Comparison of ENCODE assay signal across 8 cellular contexts in genomic region chr12:12807517-12807903, GRCh38. TPM values are rescaled to one million over a fixed set of nuclear protein-coding genes. Genes with fewer than 3 reads are reported as not detected.
DNase-seq lines count a peak whose midpoint lies in the region; ATAC-seq and TF ChIP-seq lines count a peak whose summit lies in the region.
"Not testable (repeated sequence)": the region's sequence is repeated elsewhere in the genome, so short reads cannot be mapped to it uniquely, and the experiment has no call there.

No MANE protein-coding gene starts in this region.

- WGBS in mammary epithelial cell (ENCODE audit: low coverage, missing lambda C conversion rate), result 95% methylated on average over 2 of the region's 3 CpGs
- WGBS in heart left ventricle, 4 donors, result 71 to 78% (median 74%) methylated on average over 3 of the region's 3 CpGs
- WGBS in spleen, 5 donors, result 69 to 85% (median 75%) methylated on average over 3 of the region's 3 CpGs

- H3K4me1 ChIP-seq in mammary epithelial cell (ENCODE audit: insufficient read depth, low read length) (peaks cover 34% of the 10 kb centered on the region), heart left ventricle (peaks cover 0 to 50% (median 29%) of the 10 kb centered on the region in 12 donors), mucosa of rectum (ENCODE audit: control insufficient read depth in 2 of 2, insufficient read depth in 2 of 2, low read length in 2 of 2) (peaks cover 12 to 20% of the 10 kb centered on the region in 2 donors), spleen (peaks cover 14 to 59% (median 44%) of the 10 kb centered on the region in 6 donors), upper lobe of right lung (peaks cover 39% of the 10 kb centered on the region)

- CTCF ChIA-PET in Calu3 (lab: Charles Lee), result interaction anchor here (1.0 kb wide), 1 partner anchor 28 kb away, joined by 3 read pairs; no protein-coding TSS in a partner anchor
- CTCF ChIA-PET in mammary epithelial cell (lab: Charles Lee; ENCODE audit: low non-redundant PET), result not testable (repeated sequence)

- peak overlapping the region; percentile 37 for H3K27ac Mint-ChIP-seq in Calu3 (ENCODE audit: unreplicated experiment)
- H3K27ac Mint-ChIP-seq in T-helper 1 cell treated with Interleukin-12 subunit alpha and Interleukin-12 subunit beta and Interleukin-4 antibody, amounts not matched to agents 30 μg/mL and 1 μg/mL, for 36 hours, result peak overlapping the region; percentile 74
- H3K27ac Mint-ChIP-seq in activated T-helper 17 cell treated with anti-CD3 and anti-CD28 coated beads, Interleukin-2, amount 50 U/mL, for 72 hours, result peak overlapping the region; percentile 92

- TF ChIP-seq POLR2A in heart left ventricle (IDR thresholded peaks at IDR 0.05); spleen (IDR thresholded peaks at IDR 0.05): not testable (repeated sequence)

- H3K4me3 ChIP-seq in mammary epithelial cell (replicated peaks in 1 of 3; ENCODE audit: insufficient read depth in 1 of 3, low read depth in 2 of 3, low read length in 3 of 3); heart left ventricle; mucosa of rectum (ENCODE audit: low read length in 2 of 2); spleen; upper lobe of right lung: not testable (repeated sequence)

- TF ChIP-seq CTCF in Calu3 (IDR thresholded peaks at IDR 0.05; ENCODE audit: unreplicated experiment); mammary epithelial cell (conservative IDR thresholded peaks at IDR 0.05 in 1 of 2, IDR thresholded peaks at IDR 0.05 in 1 of 2; ENCODE audit: extremely low read depth in 1 of 2, insufficient read depth in 1 of 2, low read depth in 1 of 2, low read length in 2 of 2); heart left ventricle (IDR thresholded peaks at IDR 0.05); spleen (IDR thresholded peaks at IDR 0.05 in 8 of 11, conservative IDR thresholded peaks at IDR 0.05 in 3 of 11); upper lobe of right lung (IDR thresholded peaks at IDR 0.05): not testable (repeated sequence)

- intact Hi-C loops in Calu3 (cut with micrococcal nuclease; ENCODE audit: unreplicated experiment), result loop anchor here (10.0 kb wide), 1 partner anchor 387 kb away; the partner anchor contains the start of gene EMP1
- intact Hi-C loops in mammary epithelial cell (cut with micrococcal nuclease); heart left ventricle (cut with DNase I); spleen (cut with DNase I; ENCODE audit: low total_unique reads); upper lobe of right lung (cut with DNase I): not testable (repeated sequence)

- peak overlapping the region; percentile 58 for H3K27ac ChIP-seq in mammary epithelial cell (ENCODE audit: insufficient read depth, low read depth, low read length)
- peak overlapping the region; percentile 73 to 97 (median 85) for H3K27ac ChIP-seq in heart left ventricle
- peak overlapping the region; percentile 11 to 63 for H3K27ac ChIP-seq in mucosa of rectum (ENCODE audit: low read depth in 2 of 2, low read length in 2 of 2)
- peak overlapping the region; percentile 82 to 97 (median 90) for H3K27ac ChIP-seq in spleen
- peak overlapping the region; percentile 90 for H3K27ac ChIP-seq in upper lobe of right lung

- BruUV-seq in Calu3 (replicated peaks; lab: Mats Ljungman, UMichigan); mammary epithelial cell (replicated peaks; lab: Mats Ljungman, UMichigan): not testable (repeated sequence)

- not testable (repeated sequence) for H3K4me3 Mint-ChIP-seq in Calu3 (ENCODE audit: low read depth, unreplicated experiment); T-helper 1 cell treated with Interleukin-12 subunit alpha and Interleukin-12 subunit beta and Interleukin-4 antibody, amounts not matched to agents 30 μg/mL and 1 μg/mL, for 36 hours
- H3K4me3 Mint-ChIP-seq in activated T-helper 17 cell treated with anti-CD3 and anti-CD28 coated beads, Interleukin-2, amount 50 U/mL, for 72 hours, result peak overlapping the region; percentile 77

- not testable (repeated sequence) for H2AFZ ChIP-seq in mammary epithelial cell (ENCODE audit: low read depth, low read length)

- not testable (repeated sequence) for H4K20me1 ChIP-seq in mammary epithelial cell (ENCODE audit: insufficient read depth, low read length)

- H3K9ac ChIP-seq in mammary epithelial cell (ENCODE audit: insufficient read depth, low read length), result not testable (repeated sequence)
- H3K9ac ChIP-seq in mucosa of rectum (ENCODE audit: low read depth in 1 of 2, low read length in 2 of 2), result peak overlapping the region in 1 of 2 donors; percentile 1

- not testable (repeated sequence) for H3K9me3 ChIP-seq in mammary epithelial cell (replicated peaks; ENCODE audit: insufficient read depth, low read length); heart left ventricle; mucosa of rectum (ENCODE audit: control insufficient read depth in 2 of 2, low read length in 2 of 2); spleen; upper lobe of right lung

- peaks cover 71% of the 10 kb centered on the region for H3K4me1 Mint-ChIP-seq in Calu3 (ENCODE audit: low read depth, unreplicated experiment)
- peaks cover 50% of the 10 kb centered on the region for H3K4me1 Mint-ChIP-seq in T-helper 1 cell treated with Interleukin-12 subunit alpha and Interleukin-12 subunit beta and Interleukin-4 antibody, amounts not matched to agents 30 μg/mL and 1 μg/mL, for 36 hours (ENCODE audit: low read depth)
- H3K4me1 Mint-ChIP-seq in activated T-helper 17 cell treated with anti-CD3 and anti-CD28 coated beads, Interleukin-2, amount 50 U/mL, for 72 hours, result peaks cover 43% of the 10 kb centered on the region

- H3K27me3 ChIP-seq in mammary epithelial cell (ENCODE audit: insufficient read depth, low read length); heart left ventricle; mucosa of rectum (ENCODE audit: control insufficient read depth in 2 of 2, insufficient read depth in 2 of 2, low read length in 2 of 2); spleen (replicated peaks in 1 of 7); upper lobe of right lung: not testable (repeated sequence)

- ATAC-seq in activated T-helper 17 cell treated with anti-CD3 and anti-CD28 coated beads, Interleukin-2, amount 50 U/mL, for 72 hours (replicated peaks); heart left ventricle; upper lobe of right lung: not testable (repeated sequence)

- H3K36me3 Mint-ChIP-seq in Calu3 (ENCODE audit: insufficient read depth, unreplicated experiment), result peaks cover 32% of the 10 kb centered on the region
- H3K36me3 Mint-ChIP-seq in T-helper 1 cell treated with Interleukin-12 subunit alpha and Interleukin-12 subunit beta and Interleukin-4 antibody, amounts not matched to agents 30 μg/mL and 1 μg/mL, for 36 hours (ENCODE audit: low read depth); activated T-helper 17 cell treated with anti-CD3 and anti-CD28 coated beads, Interleukin-2, amount 50 U/mL, for 72 hours (ENCODE audit: low read depth): not testable (repeated sequence)

- H3K27me3 Mint-ChIP-seq in Calu3 (ENCODE audit: unreplicated experiment); T-helper 1 cell treated with Interleukin-12 subunit alpha and Interleukin-12 subunit beta and Interleukin-4 antibody, amounts not matched to agents 30 μg/mL and 1 μg/mL, for 36 hours (ENCODE audit: low read depth); activated T-helper 17 cell treated with anti-CD3 and anti-CD28 coated beads, Interleukin-2, amount 50 U/mL, for 72 hours: not testable (repeated sequence)

- dilution Hi-C loops in mammary epithelial cell (cut with HindIII; ENCODE audit: low sequenced_read_pairs), result not testable (repeated sequence)

- H3K36me3 ChIP-seq in mammary epithelial cell (ENCODE audit: insufficient read depth, low read length); heart left ventricle; mucosa of rectum (ENCODE audit: control insufficient read depth in 2 of 2, insufficient read depth in 2 of 2, low read length in 2 of 2); spleen; upper lobe of right lung: not testable (repeated sequence)

- H3K4me2 ChIP-seq in mammary epithelial cell (ENCODE audit: insufficient read depth, low read depth, low read length), result not testable (repeated sequence)

- not testable (repeated sequence) for H3K79me2 ChIP-seq in mammary epithelial cell (ENCODE audit: insufficient read depth, low read length)

- in situ Hi-C loops in mammary epithelial cell (cut with MboI; ENCODE audit: low sequenced_read_pairs in 2 of 2), result loop anchor here in 1 of 2 donors (25.0 kb wide), 1 partner anchor 405 kb away; no protein-coding TSS in a partner anchor

- not testable (repeated sequence) for H3K9me3 Mint-ChIP-seq in Calu3 (ENCODE audit: low read depth, unreplicated experiment); T-helper 1 cell treated with Interleukin-12 subunit alpha and Interleukin-12 subunit beta and Interleukin-4 antibody, amounts not matched to agents 30 μg/mL and 1 μg/mL, for 36 hours; activated T-helper 17 cell treated with anti-CD3 and anti-CD28 coated beads, Interleukin-2, amount 50 U/mL, for 72 hours

- not testable (repeated sequence) for DNase-seq in Calu3, mammary epithelial cell, heart left ventricle, spleen, upper lobe of right lung

RNA-seq across cellular contexts. Expression of gene DDX47, which starts 5.6 kb away (rescaled TPM):
- total RNA-seq in Calu3 (2022) (60.2 and 60.5 TPM in 2 replicates), mammary epithelial cell (10 to 100 TPM; 62.1 to 70.3 TPM), heart left ventricle (10 to 100 TPM; 23.9 to 38.2 (median 27.1) TPM), spleen (10 to 100 TPM; 37.2 to 58.1 (median 45.2) TPM), upper lobe of right lung (59.6 TPM)
- 10 to 100 TPM; 90.0 to 90.4 TPM for total RNA-seq in activated T-helper 17 cell treated with anti-CD3 and anti-CD28 coated beads, Interleukin-2, amount 50 U/mL, for 72 hours
- polyA plus RNA-seq in mammary epithelial cell (66.1 TPM), heart left ventricle (10 to 100 TPM; 13.7 to 34.0 TPM), spleen (10 to 100 TPM; 34.0 to 39.3 (median 35.3) TPM)
- polyA minus RNA-seq in mammary epithelial cell, result 110 TPM

RNA-seq across cellular contexts. Expression of gene APOLD1, which starts 22.1 kb away (rescaled TPM):
- total RNA-seq in Calu3 (2022) (5.2 and 5.3 TPM in 2 replicates), mammary epithelial cell (1 to 10 TPM in 1 of 2 donors, under 1 TPM in 1; 0.99 to 2.7 TPM), heart left ventricle (10 to 100 TPM in 8 of 9 donors, 1 to 10 TPM in 1; 7.8 to 45.0 (median 15.2) TPM), spleen (10 to 100 TPM in 6 of 7 donors, 1 to 10 TPM in 1; 6.1 to 79.5 (median 16.0) TPM), upper lobe of right lung (14.4 TPM)
- total RNA-seq in activated T-helper 17 cell treated with anti-CD3 and anti-CD28 coated beads, Interleukin-2, amount 50 U/mL, for 72 hours, result 10 to 100 TPM in 1 of 2 donors, 1 to 10 TPM in 1; 8.7 to 42.2 TPM
- polyA plus RNA-seq in mammary epithelial cell (0.49 TPM), heart left ventricle (10 to 100 TPM in 1 of 2 donors, 1 to 10 TPM in 1; 7.1 to 24.6 TPM), spleen (1 to 10 TPM; 1.3 to 4.5 (median 2.5) TPM)
- 0.21 TPM for polyA minus RNA-seq in mammary epithelial cell

Comparison
In these comparisons a context has a peak if more than half of its experiments do, and no peak if none do; other contexts are left out.
1. H3K27ac Mint-ChIP-seq: peak in every context shown above with its lines; median percentile 92 in activated T-helper 17 cell treated with anti-CD3 and anti-CD28 coated beads, Interleukin-2, amount 50 U/mL, for 72 hours; 74 in T-helper 1 cell treated with Interleukin-12 subunit alpha and Interleukin-12 subunit beta and Interleukin-4 antibody, amounts not matched to agents 30 μg/mL and 1 μg/mL, for 36 hours; 37 in Calu3.
2. H3K27ac ChIP-seq: peak in every context shown above with its lines; median percentile 90 in upper lobe of right lung; 90 in spleen; 85 in heart left ventricle; 58 in mammary epithelial cell; 37 in mucosa of rectum.